ENCODE assay signal across 13 cellular contexts in genomic region chr3:58011580-58011979, GRCh38. TPM values are rescaled to one million over a fixed set of nuclear protein-coding genes. Genes with fewer than 3 reads are reported as not detected.
A peak's percentile ranks its signal among the peaks of the same experiment; 100 is the strongest.
DNase-seq lines count a peak whose midpoint lies in the region; ATAC-seq, FAIRE-seq and TF ChIP-seq lines count a peak whose summit lies in the region.
"Had no signal": no experiment of that assay in that cellular context is flagged by ENCODE, and none has a peak within 500 bp of the region (broad histone marks: within the 10 kb centered on the region; RNA-seq: fewer than 3 reads in every experiment).

No MANE protein-coding gene starts in this region.

- H2BK120ac ChIP-seq in H9 (ENCODE audit: low read depth, low read length, poor library complexity, severe bottlenecking), result no peak overlapping the region

- H2BK20ac ChIP-seq in H9 (ENCODE audit: low read depth, low read length, poor library complexity, severe bottlenecking), result no peak overlapping the region

- H3K79me2 ChIP-seq in HCT116 (ENCODE audit: insufficient read depth, low read length), result peaks cover 78% of the 10 kb centered on the region
- peaks cover 65% of the 10 kb centered on the region for H3K79me2 ChIP-seq in K562 (ENCODE audit: control insufficient read depth, insufficient read depth, low read length)
- peaks cover 83% of the 10 kb centered on the region for H3K79me2 ChIP-seq in HepG2 (ENCODE audit: insufficient read depth, low read length)
- peaks cover 54% of the 10 kb centered on the region; the same call in 1 of the 2 replicates for H3K79me2 ChIP-seq in H9 (ENCODE audit: insufficient read depth, low read length)

- RAD21 ChIA-PET in HCT116 (lab: Charles Lee; ENCODE audit: low non-redundant PET in 1 of 2, low total read pairs in 2 of 2, uncharacterized antibody in 2 of 2, unreplicated experiment in 2 of 2), result no interaction called here

- H3K9me1 ChIP-seq in K562 (ENCODE audit: control insufficient read depth, insufficient read depth, low read length), result no peaks in the 10 kb centered on the region

- H2AK5ac ChIP-seq in H9 (ENCODE audit: insufficient read length, low read length), result no peak overlapping the region

- no peaks in the 10 kb centered on the region for H3K9me3 ChIP-seq in HCT116 (ENCODE audit: control insufficient read depth in 1 of 2, insufficient read depth in 1 of 2, low read depth in 1 of 2, low read length in 2 of 2)
- H3K9me3 ChIP-seq in K562 (replicated peaks; ENCODE audit: control insufficient read depth, insufficient read depth, low read depth, low read length), result no peaks in the 10 kb centered on the region
- no peaks in the 10 kb centered on the region for H3K9me3 ChIP-seq in HepG2 (ENCODE audit: low read length)
- no peaks in the 10 kb centered on the region for H3K9me3 ChIP-seq in stomach
- no peaks in the 10 kb centered on the region for H3K9me3 ChIP-seq in H9 (ENCODE audit: control insufficient read depth, low read depth, low read length)

- H3K4me3 ChIP-seq in HCT116 (replicated peaks in 1 of 2; ENCODE audit: low read depth in 1 of 2, low read length in 2 of 2) (peak overlapping the region in 1 of 2 experiments; percentile 85; a peak in 1 of 4 replicates), K562 (no peak overlapping the region), HepG2 (replicated peaks in 1 of 3; ENCODE audit: insufficient read depth in 1 of 3, low read depth in 2 of 3, low read length in 3 of 3) (peak overlapping the region; percentile 18 to 100 (median 99); a peak in 4 of 6 replicates), stomach (peak overlapping the region in 3 of 4 donors; percentile 83 to 94 (median 92))

- no peak for TF ChIP-seq EP300 in K562 (IDR thresholded peaks at IDR 0.05; ENCODE audit: low read length)
- no peak for TF ChIP-seq EP300 in HepG2 (IDR thresholded peaks at IDR 0.05; ENCODE audit: low read depth in 2 of 2, low read length in 2 of 2)
- TF ChIP-seq EP300 in HepG2 (CRISPR knock-in tag; IDR thresholded peaks at IDR 0.05; ENCODE audit: borderline replicate concordance), result no peak
- TF ChIP-seq EP300 in stomach (IDR thresholded peaks at IDR 0.05), result no peak

- no peak for FAIRE-seq in K562 (lab: Jason Lieb, UNC)
- FAIRE-seq in HepG2 (lab: Jason Lieb, UNC), result no peak
- FAIRE-seq in HTR-8/SVneo (lab: Jason Lieb, UNC), result no peak
- FAIRE-seq: GM18507, islet of Langerhans had no signal

- H3K14ac ChIP-seq in H9 (ENCODE audit: insufficient read depth, low read length), result no peak overlapping the region

- H2BK5ac ChIP-seq in H9 (ENCODE audit: insufficient read length, low read length), result no peak overlapping the region

- peaks cover 41 to 48% of the 10 kb centered on the region in 2 experiments for H3K4me1 Mint-ChIP-seq in H9

- H3K4me3 Mint-ChIP-seq in H9, result no peak overlapping the region; a peak in 1 of 5 replicates

- no peaks in the 10 kb centered on the region for H3K9me2 ChIP-seq in HCT116 (ENCODE audit: insufficient read depth)

- H2AFZ ChIP-seq in HCT116 (ENCODE audit: low read depth, low read length, poor library complexity, severe bottlenecking) (no peak overlapping the region), K562 (ENCODE audit: low read depth, low read length) (no peak overlapping the region), HepG2 (ENCODE audit: low read length) (no peak overlapping the region), H9 (ENCODE audit: low read length) (no peak overlapping the region)

- 86% methylated on average over 3 of the region's 3 CpGs for WGBS in K562 (ENCODE audit: insufficient coverage, low coverage, missing lambda C conversion rate)
- 89% methylated on average over 3 of the region's 3 CpGs for WGBS in HepG2 (ENCODE audit: low lambda C conversion rate)
- 70 to 81% (median 74%) methylated on average over 3 of the region's 3 CpGs for WGBS in stomach, 5 donors
- WGBS in H9 (ENCODE audit: extremely low coverage, insufficient read length, low lambda C conversion rate), result no CpG with 5 or more reads among the region's 3 CpGs

- no peak overlapping the region for H3K23ac ChIP-seq in H9 (ENCODE audit: insufficient read length, low read depth, low read length)

- DNase-seq in HCT116 (ENCODE audit: low read depth, low spot score) (no peak), K562 (ENCODE audit: extremely low read depth in 1 of 4, low spot score in 3 of 4) (no peak), HepG2 (ENCODE audit: low spot score) (no peak), stomach (no peak), H9 (no peak), NCI-H82 treated with DMSO at 0.1 percent for 48 hours (lab: John Stamatoyannopoulos, UW; ENCODE audit: unreplicated experiment) (no peak), HTR-8/SVneo (ENCODE audit: insufficient read length, low spot score) (no peak), DMS 273 treated with DMSO at 0.1 percent for 48 hours (lab: John Stamatoyannopoulos, UW) (no peak)
- DNase-seq: amniotic stem cell, erythroblast, NCI-H2081 had no signal

- TF ChIP-seq POLR2A in HCT116 (IDR thresholded peaks at IDR 0.05; ENCODE audit: borderline replicate concordance, extremely low read depth, insufficient read depth, insufficient read length) (no peak), K562 (conservative IDR thresholded peaks at IDR 0.05) (no peak), HepG2 (IDR thresholded peaks at IDR 0.05; ENCODE audit: insufficient read depth in 1 of 2, low read depth in 2 of 2, low read length in 2 of 2) (no peak), stomach (IDR thresholded peaks at IDR 0.05) (no peak)

- H3K36me3 ChIP-seq in HCT116 (ENCODE audit: control insufficient read depth in 1 of 2, insufficient read depth in 2 of 2, low read length in 2 of 2) (no peaks in the 10 kb centered on the region), K562 (ENCODE audit: control insufficient read depth, insufficient read depth, low read length) (no peaks in the 10 kb centered on the region), HepG2 (replicated peaks in 1 of 2; ENCODE audit: control insufficient read depth in 1 of 2, insufficient read depth in 2 of 2, low read length in 2 of 2) (peaks cover 11 to 13% of the 10 kb centered on the region in 2 experiments; a peak in 4 of 5 replicates), stomach (no peaks in the 10 kb centered on the region)

- H3K56ac ChIP-seq in H9 (ENCODE audit: insufficient read length, low read depth, low read length), result no peak overlapping the region

- no peak for TF ChIP-seq RAD21 in HCT116 (IDR thresholded peaks at IDR 0.05; ENCODE audit: low read depth)
- no peak for TF ChIP-seq RAD21 in K562 (CRISPR knock-in tag; conservative IDR thresholded peaks at IDR 0.05 in 1 of 2, IDR thresholded peaks at IDR 0.05 in 1 of 2)
- no peak for TF ChIP-seq RAD21 in HepG2 (CRISPR knock-in tag; IDR thresholded peaks at IDR 0.05)

- H3K27ac Mint-ChIP-seq in H9, result peak overlapping the region in 1 of 3 experiments; percentile 86; a peak in 1 of 7 replicates

- H3K27me3 ChIP-seq in HCT116 (ENCODE audit: insufficient read depth, low read length) (no peaks in the 10 kb centered on the region), K562 (ENCODE audit: control insufficient read depth in 2 of 2, insufficient read depth in 2 of 2, low read length in 2 of 2) (no peaks in the 10 kb centered on the region), HepG2 (ENCODE audit: control insufficient read depth in 1 of 2, insufficient read depth in 2 of 2, low read length in 2 of 2) (no peaks in the 10 kb centered on the region; a peak in 1 of 5 replicates), stomach (no peaks in the 10 kb centered on the region), H9 (ENCODE audit: insufficient read depth, low read length) (no peaks in the 10 kb centered on the region)

- H4K91ac ChIP-seq in H9 (ENCODE audit: insufficient read length, low read depth, low read length), result no peak overlapping the region

- no peak overlapping the region for H3K18ac ChIP-seq in H9 (ENCODE audit: insufficient read length, low read depth, low read length)

- no peak overlapping the region for H4K5ac ChIP-seq in H9 (ENCODE audit: insufficient read length, low read depth, low read length)

- CTCF ChIA-PET in HCT116 (lab: Charles Lee), result no interaction called here
- CTCF ChIA-PET in K562 (lab: Yijun Ruan, JAX; ENCODE audit: low intra/inter-chr PET ratio), result no interaction called here
- CTCF ChIA-PET in HepG2 (lab: Yijun Ruan, JAX; ENCODE audit: low intra/inter-chr PET ratio, low total read pairs), result no interaction called here

- no peaks in the 10 kb centered on the region; a peak in 2 of 5 replicates for H3K9me3 Mint-ChIP-seq in H9

- peaks cover 2% of the 10 kb centered on the region for H3K79me1 ChIP-seq in H9 (ENCODE audit: insufficient read depth, low read depth, low read length, poor library complexity, severe bottlenecking)

- no peak overlapping the region for H3K4ac ChIP-seq in H9 (ENCODE audit: low read depth, low read length)

- H4K8ac ChIP-seq in H9 (replicated peaks; ENCODE audit: insufficient read length, low read depth, low read length), result no peak overlapping the region

- peaks cover 0 to 3% (median 0%) of the 10 kb centered on the region in 3 experiments; a peak in 2 of 7 replicates for H3K36me3 Mint-ChIP-seq in H9 (ENCODE audit: insufficient read depth in 1 of 3, low read depth in 3 of 3)

- POLR2A ChIA-PET in HCT116 (lab: Charles Lee) (no interaction called here), K562 (lab: Yijun Ruan, JAX) (interaction anchor here (0.9 to 1.7 kb wide), 2 partner anchors 8 to 34 kb away, joined by 3 to 11 read pairs; no protein-coding TSS in a partner anchor), HepG2 (lab: Yijun Ruan, JAX) (interaction anchor here (1.1 to 4.7 kb wide), 5 partner anchors 11 to 91 kb away, joined by 3 to 19 read pairs (median 3); no protein-coding TSS in a partner anchor)

- peaks cover 28 to 42% of the 10 kb centered on the region in 2 experiments for H3K4me1 ChIP-seq in HCT116 (ENCODE audit: control insufficient read depth in 1 of 2, insufficient read depth in 2 of 2, low read length in 2 of 2)
- H3K4me1 ChIP-seq in K562 (replicated peaks in 1 of 2; ENCODE audit: control insufficient read depth in 2 of 2, insufficient read depth in 2 of 2, low read length in 2 of 2), result peaks cover 2 to 20% of the 10 kb centered on the region in 2 experiments; a peak in 4 of 5 replicates
- H3K4me1 ChIP-seq in HepG2 (ENCODE audit: insufficient read depth, low read length), result peaks cover 73% of the 10 kb centered on the region
- H3K4me1 ChIP-seq in stomach, result peaks cover 52 to 86% (median 64%) of the 10 kb centered on the region in 4 donors
- H3K4me1 ChIP-seq in H9 (ENCODE audit: insufficient read depth, low read length), result peaks cover 13% of the 10 kb centered on the region; the same call in 1 of the 2 replicates

- H4K20me1 ChIP-seq in HCT116 (ENCODE audit: insufficient read depth), result no peaks in the 10 kb centered on the region; the same call in 1 of the 2 replicates
- peaks cover 12% of the 10 kb centered on the region; the same call in 1 of the 2 replicates for H4K20me1 ChIP-seq in K562 (replicated peaks; ENCODE audit: control insufficient read depth, insufficient read depth, low read length)
- peaks cover 70% of the 10 kb centered on the region for H4K20me1 ChIP-seq in HepG2 (ENCODE audit: insufficient read depth, low read length)
- no peaks in the 10 kb centered on the region for H4K20me1 ChIP-seq in H9 (ENCODE audit: control insufficient read depth, insufficient read depth, insufficient read length)

- no peak overlapping the region for H2BK15ac ChIP-seq in H9 (ENCODE audit: low read depth, low read length)

- H3K27me3 Mint-ChIP-seq in H9 (ENCODE audit: low read depth), result no peaks in the 10 kb centered on the region

- H3K9ac ChIP-seq in HCT116 (ENCODE audit: low read length) (peak overlapping the region; percentile 86; the same call in 1 of the 2 replicates), K562 (ENCODE audit: insufficient read depth in 1 of 2, low read depth in 2 of 2, low read length in 2 of 2) (no peak overlapping the region), HepG2 (ENCODE audit: insufficient read depth, low read depth, low read length) (peak overlapping the region; percentile 45; the same call in 1 of the 2 replicates), H9 (ENCODE audit: extremely low read depth, insufficient read length, low read length) (no peak overlapping the region)

- H3K27ac ChIP-seq in HCT116 (ENCODE audit: low read depth, low read length), result peak overlapping the region; percentile 49; the same call in 1 of the 2 replicates
- H3K27ac ChIP-seq in K562 (ENCODE audit: extremely low read depth, low read depth, low read length), result no peak overlapping the region
- H3K27ac ChIP-seq in HepG2 (ENCODE audit: extremely low read length, insufficient read depth, low read length), result no peak overlapping the region
- peak overlapping the region in 4 of 5 donors; percentile 88 to 90 (median 90) for H3K27ac ChIP-seq in stomach
- no peak overlapping the region for H3K27ac ChIP-seq in H9 (ENCODE audit: insufficient read length, low read depth, low read length)

- BruUV-seq in HCT116 (replicated peaks; lab: Mats Ljungman, UMichigan) (no TSS peak), K562 (replicated peaks; lab: Mats Ljungman, UMichigan) (no TSS peak), HepG2 (replicated peaks; lab: Mats Ljungman, UMichigan) (no TSS peak)

- H3K4me2 ChIP-seq in HCT116 (ENCODE audit: low read length), result peak overlapping the region; percentile 91
- no peak overlapping the region for H3K4me2 ChIP-seq in K562 (ENCODE audit: insufficient read depth, low read length)
- peak overlapping the region; percentile 90 for H3K4me2 ChIP-seq in HepG2 (ENCODE audit: low read depth, low read length)
- H3K4me2 ChIP-seq in H9 (ENCODE audit: insufficient read depth, insufficient read length, low read length), result no peak overlapping the region

- in situ Hi-C loops in K562 (cut with MboI), result loop anchor here (25.0 kb wide), 1 partner anchor 151 kb away; no protein-coding TSS in a partner anchor
- in situ Hi-C loops in HepG2 (cut with HindIII; ENCODE audit: extremely low pct_ligation_motif_present, low pct_unique_long_range_greater_than_20kb), result no loop called here

- TF ChIP-seq CTCF in HCT116 (IDR thresholded peaks at IDR 0.05 in 2 of 3, conservative IDR thresholded peaks at IDR 0.05 in 1 of 3; ENCODE audit: borderline replicate concordance in 1 of 3, insufficient read depth in 1 of 3, low read depth in 2 of 3, low read length in 2 of 3) (no peak), K562 (IDR thresholded peaks at IDR 0.05 in 2 of 3, conservative IDR thresholded peaks at IDR 0.05 in 1 of 3; ENCODE audit: insufficient read depth in 2 of 3, low read depth in 1 of 3, low read length in 3 of 3) (no peak), HepG2 (CRISPR knock-in tag; IDR thresholded peaks at IDR 0.05) (no peak), stomach (IDR thresholded peaks at IDR 0.05) (no peak), H9 (conservative IDR thresholded peaks at IDR 0.05) (no peak)

- no peak overlapping the region for H2BK12ac ChIP-seq in H9 (ENCODE audit: insufficient read length, low read depth, low read length)

- no peak overlapping the region for H3T11ph ChIP-seq in H9 (ENCODE audit: low read length)

- peaks cover 13% of the 10 kb centered on the region for H3K23me2 ChIP-seq in H9 (ENCODE audit: insufficient read length, low read depth, low read length, poor library complexity, severe bottlenecking)

- ATAC-seq in HCT116 (no peak), K562 (no peak), HepG2 (no peak)

- intact Hi-C loops in HCT116 (cut with micrococcal nuclease), result no loop called here
- intact Hi-C loops in K562 (cut with micrococcal nuclease), result no loop called here
- intact Hi-C loops in HepG2 (cut with micrococcal nuclease; ENCODE audit: unreplicated experiment), result no loop called here
- intact Hi-C loops in stomach (cut with DNase I; ENCODE audit: low total_unique reads), result no loop called here

RNA-seq across cellular contexts. Expression of gene FLNB, which starts 3.4 kb away (rescaled TPM):
- total RNA-seq in HCT116 (2021; ENCODE audit: unreplicated experiment) (116 TPM), K562 (2014; rRNA removed) (27.6 and 37.5 TPM in 2 replicates), K562 (2014; rRNA removed; fragmentation: Illumina TruSeq; extraction: Trizol) (22.5 and 25.6 TPM in 2 replicates), K562 (2015; rRNA removed; fragmentation: Illumina TruSeq; extraction: Trizol) (27.4 and 27.9 TPM in 2 replicates), K562 (2021) (43.3 and 48.1 TPM in 2 replicates), HepG2 (2016; rRNA removed; fragmentation: Illumina TruSeq; extraction: Trizol) (48.8 and 130 TPM in 2 replicates), stomach (100 to 1,000 TPM in 3 of 5 donors, 10 to 100 TPM in 2; 51.3 to 204 (median 112) TPM), H9 (2021) (75.8 and 83.4 TPM in 2 replicates)
- 149 and 179 TPM in 2 replicates for polyA plus RNA-seq in HCT116 (2012)
- total RNA-seq in K562 (2011; cell fraction: chromatin; rRNA removed; ENCODE audit: low replicate concordance), result 104 and 176 TPM in 2 replicates
- 86.7 and 89.5 TPM in 2 replicates for total RNA-seq in K562 (2011; cell fraction: nucleolus; rRNA removed)
- total RNA-seq in K562 (2011; cell fraction: nucleoplasm; rRNA removed), result 74.4 and 75.0 TPM in 2 replicates
- polyA plus RNA-seq in K562 (2011; rRNA removed) (20.3 and 27.7 TPM in 2 replicates), K562 (2014; fragmentation: Illumina TruSeq; extraction: Trizol) (32.2 and 33.4 TPM in 2 replicates), K562 (2014; fragmentation: Nextera tagmentation; extraction: Ambion mirVana) (10 to 100 TPM in 1 of 2 experiments, 1 to 10 TPM in 1; 9.4 to 13.0 TPM), K562 (2014; rRNA removed) (17.0 and 19.0 TPM in 2 replicates), HepG2 (2011; rRNA removed) (106 and 126 TPM in 2 replicates), stomach (10 to 100 TPM; 38.2 to 76.2 (median 45.1) TPM)
- 18.4 and 30.1 TPM in 2 replicates for polyA plus RNA-seq in K562 (2011; cell fraction: cytosol; rRNA removed)
- 111 and 183 TPM in 2 replicates for polyA plus RNA-seq in K562 (2011; cell fraction: nucleus; rRNA removed)
- 37.0 and 76.9 TPM in 2 replicates for polyA plus RNA-seq in K562 (2012)
- 75.9 and 104 TPM in 2 replicates for polyA minus RNA-seq in K562 (2011; rRNA and poly(A)+ RNA removed)
- 66.1 and 94.5 TPM in 2 replicates for polyA minus RNA-seq in K562 (2011; cell fraction: cytosol; rRNA and poly(A)+ RNA removed)
- 56.8 and 166 TPM in 2 replicates for polyA minus RNA-seq in K562 (2011; cell fraction: nucleus; rRNA and poly(A)+ RNA removed)
- 13.1 and 13.3 TPM in 2 replicates for total RNA-seq in HepG2 (2016; cell fraction: cytosol; rRNA removed; fragmentation: Illumina TruSeq; extraction: Trizol; ENCODE audit: low read depth)
- 39.2 and 136 TPM in 2 replicates for total RNA-seq in HepG2 (2016; cell fraction: insoluble cytoplasmic fraction; rRNA removed; fragmentation: Illumina TruSeq; extraction: Trizol)
- total RNA-seq in HepG2 (2016; cell fraction: membrane; rRNA removed; fragmentation: Illumina TruSeq; extraction: Trizol), result 18.9 and 22.5 TPM in 2 replicates
- total RNA-seq in HepG2 (2016; cell fraction: nucleus; rRNA removed; fragmentation: Illumina TruSeq; extraction: Trizol), result 211 and 228 TPM in 2 replicates
- 92.4 and 98.4 TPM in 2 replicates for polyA plus RNA-seq in HepG2 (2011; cell fraction: cytosol; rRNA removed)
- 739 and 796 TPM in 2 replicates for polyA plus RNA-seq in HepG2 (2011; cell fraction: nucleus; rRNA removed)
- 198 and 216 TPM in 2 replicates for polyA plus RNA-seq in HepG2 (2012)
- 8.9 and 9.6 TPM in 2 replicates for polyA plus RNA-seq in HepG2 (2016; cell fraction: cytosol; fragmentation: Illumina TruSeq; extraction: Trizol; ENCODE audit: low read depth)
- polyA plus RNA-seq in HepG2 (2016; cell fraction: insoluble cytoplasmic fraction; fragmentation: Illumina TruSeq; extraction: Trizol; ENCODE audit: low read depth), result 41.9 and 44.7 TPM in 2 replicates
- polyA plus RNA-seq in HepG2 (2016; cell fraction: membrane; fragmentation: Illumina TruSeq; extraction: Trizol; ENCODE audit: low read depth), result 15.4 and 16.3 TPM in 2 replicates
- 270 and 279 TPM in 2 replicates for polyA plus RNA-seq in HepG2 (2016; cell fraction: nucleus; fragmentation: Illumina TruSeq; extraction: Trizol; ENCODE audit: insufficient read depth, low read depth)
- 277 and 558 TPM in 2 replicates for polyA minus RNA-seq in HepG2 (2011; rRNA and poly(A)+ RNA removed; ENCODE audit: low replicate concordance)
- polyA minus RNA-seq in HepG2 (2011; cell fraction: cytosol; rRNA and poly(A)+ RNA removed), result 259 and 274 TPM in 2 replicates
- 831 and 1,056 TPM in 2 replicates for polyA minus RNA-seq in HepG2 (2011; cell fraction: nucleus; rRNA and poly(A)+ RNA removed)

Comparison
In these comparisons a context has a peak if more than half of its experiments do, and no peak if none do; other contexts are left out.
1. H3K27ac ChIP-seq: peak in HCT116 (single experiment) and stomach (4 of 5); none in K562 (single experiment), HepG2 (single experiment) and H9 (single experiment).
2. H3K4me2 ChIP-seq: peak in HCT116 (single experiment) and HepG2 (single experiment); none in K562 (single experiment) and H9 (single experiment).
3. H3K9ac ChIP-seq: peak in HCT116 (single experiment) and HepG2 (single experiment); none in K562 (0 of 2) and H9 (single experiment).